11 cellular contexts compared by ENCODE assay signal in the genomic region with DNA sequence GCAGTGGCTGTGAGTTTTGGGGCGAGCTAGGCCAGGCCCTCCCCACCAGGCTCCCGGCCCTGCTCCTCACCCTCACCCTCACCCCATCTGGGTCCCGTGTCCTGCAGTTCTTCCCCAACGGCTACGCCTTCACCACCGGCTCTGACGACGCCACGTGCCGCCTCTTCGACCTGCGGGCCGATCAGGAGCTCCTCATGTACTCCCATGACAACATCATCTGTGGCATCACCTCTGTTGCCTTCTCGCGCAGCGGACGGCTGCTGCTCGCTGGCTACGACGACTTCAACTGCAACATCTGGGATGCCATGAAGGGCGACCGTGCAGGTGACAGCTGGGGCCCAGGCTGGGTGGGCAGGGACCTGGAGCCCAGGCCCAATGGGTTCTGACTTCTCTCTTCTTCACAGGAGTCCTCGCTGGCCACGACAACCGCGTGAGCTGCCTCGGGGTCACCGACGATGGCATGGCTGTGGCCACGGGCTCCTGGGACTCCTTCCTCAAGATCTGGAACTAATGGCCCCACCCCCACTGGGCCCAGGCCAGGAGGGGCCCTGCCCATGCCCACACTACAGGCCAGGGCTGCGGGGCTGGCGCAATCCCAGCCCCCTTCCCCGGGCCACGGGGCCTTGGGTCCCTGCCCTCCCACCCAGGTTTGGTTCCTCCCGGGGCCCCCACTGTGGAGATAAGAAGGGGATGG. TPM values are rescaled to one million over a fixed set of nuclear protein-coding genes. Genes with fewer than 3 reads are reported as not detected.
DNase-seq lines count a peak whose midpoint lies in the region; ATAC-seq and TF ChIP-seq lines count a peak whose summit lies in the region.
"Had no signal": no experiment of that assay in that cellular context is flagged by ENCODE, and none has a peak within 500 bp of the region (broad histone marks: within the 10 kb centered on the region; RNA-seq: fewer than 3 reads in every experiment).

No MANE protein-coding gene starts in this region.

- WGBS in esophagus muscularis mucosa, result 74% methylated on average over 16 of the region's 35 CpGs
- WGBS in thyroid gland, 2 donors, result 80 to 88% methylated on average over 25 to 34 of the region's 35 CpGs

- in situ Hi-C loops in gastrocnemius medialis (cut with MboI; ENCODE audit: low sequenced_read_pairs in 4 of 4), result no loop called here

- peaks cover 13% of the 10 kb centered on the region for H3K4me1 Mint-ChIP-seq in T-helper 2 cell treated with Interferon-gamma antibody and Interleukin-4, amounts not matched to agents 5 μg/mL and 100 μg/mL, for 36 hours (ENCODE audit: low read depth)

- no peak overlapping the region for H3K4me3 Mint-ChIP-seq in T-helper 2 cell treated with Interferon-gamma antibody and Interleukin-4, amounts not matched to agents 5 μg/mL and 100 μg/mL, for 36 hours

- H3K27ac ChIP-seq in SK-N-MC (0 out of 2 replicates have a peak overlapping the region, but pooled peaks have one; percentile 36), esophagus muscularis mucosa (replicated peaks in 1 of 4) (peak overlapping the region; percentile 63 to 100 (median 70)), gastrocnemius medialis (peak overlapping the region in 3 of 4 donors; percentile 52 to 58 (median 52)), thyroid gland (no peak overlapping the region)

- no peak for DNase-seq in T-helper 2 cell treated with Interferon-gamma antibody and Interleukin-4, amounts not matched to agents 5 μg/mL and 100 μg/mL, for 36 hours (ENCODE audit: low spot score)
- DNase-seq in T-helper 2 cell (no peak), SK-N-MC (ENCODE audit: low read depth, low spot score) (no peak), esophagus muscularis mucosa (ENCODE audit: extremely low spot score) (no peak), gastrocnemius medialis (no peak), GM03348 (ENCODE audit: low spot score) (no peak), thyroid gland (no peak), C1 segment of cervical spinal cord (lab: John Stamatoyannopoulos, UW) (no peak)
- DNase-seq: amygdala had no signal

- no peak for TF ChIP-seq CTCF in esophagus muscularis mucosa (IDR thresholded peaks at IDR 0.05)
- no peak for TF ChIP-seq CTCF in gastrocnemius medialis (IDR thresholded peaks at IDR 0.05 in 4 of 5, conservative IDR thresholded peaks at IDR 0.05 in 1 of 5)
- TF ChIP-seq CTCF in thyroid gland (IDR thresholded peaks at IDR 0.05), result no peak

- H3K4me1 ChIP-seq in esophagus muscularis mucosa, result peaks cover 18 to 59% (median 53%) of the 10 kb centered on the region in 4 donors
- peaks cover 0 to 8% of the 10 kb centered on the region in 2 donors for H3K4me1 ChIP-seq in gastrocnemius medialis
- H3K4me1 ChIP-seq in thyroid gland, result peaks cover 8% of the 10 kb centered on the region in 2 donors

- H3K4me3 ChIP-seq in SK-N-MC (no peak overlapping the region), esophagus muscularis mucosa (no peak overlapping the region), gastrocnemius medialis (no peak overlapping the region), thyroid gland (replicated peaks in 1 of 3) (no peak overlapping the region)
- H3K4me3 ChIP-seq: A549 had no signal

- H3K36me3 Mint-ChIP-seq in T-helper 2 cell treated with Interferon-gamma antibody and Interleukin-4, amounts not matched to agents 5 μg/mL and 100 μg/mL, for 36 hours (ENCODE audit: low read depth), result peaks cover 40% of the 10 kb centered on the region

- no peak overlapping the region for H3K9ac ChIP-seq in SK-N-MC (ENCODE audit: insufficient read length)

- peak overlapping the region; percentile 70 for H3K27ac Mint-ChIP-seq in T-helper 2 cell treated with Interferon-gamma antibody and Interleukin-4, amounts not matched to agents 5 μg/mL and 100 μg/mL, for 36 hours

- no peaks in the 10 kb centered on the region for H3K27me3 Mint-ChIP-seq in T-helper 2 cell treated with Interferon-gamma antibody and Interleukin-4, amounts not matched to agents 5 μg/mL and 100 μg/mL, for 36 hours (ENCODE audit: low read depth)

- H3K9me3 Mint-ChIP-seq in T-helper 2 cell treated with Interferon-gamma antibody and Interleukin-4, amounts not matched to agents 5 μg/mL and 100 μg/mL, for 36 hours, result no peaks in the 10 kb centered on the region

- H3K27me3 ChIP-seq in esophagus muscularis mucosa (no peaks in the 10 kb centered on the region), gastrocnemius medialis (no peaks in the 10 kb centered on the region), thyroid gland (no peaks in the 10 kb centered on the region)

- no peak for ATAC-seq in gastrocnemius medialis

- no peaks in the 10 kb centered on the region for H3K9me3 ChIP-seq in SK-N-MC (ENCODE audit: low read depth, low read length)
- no peaks in the 10 kb centered on the region for H3K9me3 ChIP-seq in esophagus muscularis mucosa
- no peaks in the 10 kb centered on the region for H3K9me3 ChIP-seq in gastrocnemius medialis
- H3K9me3 ChIP-seq in thyroid gland, result no peaks in the 10 kb centered on the region
- H3K9me3 ChIP-seq: A549 had no signal

- TF ChIP-seq POLR2A in esophagus muscularis mucosa (IDR thresholded peaks at IDR 0.05; ENCODE audit: low read depth) (no peak), gastrocnemius medialis (IDR thresholded peaks at IDR 0.05) (no peak), thyroid gland (IDR thresholded peaks at IDR 0.05) (no peak)

- intact Hi-C loops in esophagus muscularis mucosa (cut with DNase I), result no loop called here
- intact Hi-C loops in gastrocnemius medialis (cut with DNase I; ENCODE audit: low total_unique reads), result loop anchor here (10.0 kb wide), 2 partner anchors 204 to 576 kb away; a partner anchor contains a TSS
- intact Hi-C loops in thyroid gland (cut with DNase I), result no loop called here

- H3K36me3 ChIP-seq in SK-N-MC (ENCODE audit: insufficient read depth, low read length), result peaks cover 56% of the 10 kb centered on the region
- H3K36me3 ChIP-seq in esophagus muscularis mucosa, result peaks cover 44 to 70% (median 69%) of the 10 kb centered on the region in 4 donors
- peaks cover 0 to 52% of the 10 kb centered on the region in 2 donors for H3K36me3 ChIP-seq in gastrocnemius medialis
- H3K36me3 ChIP-seq in thyroid gland, result peaks cover 45 to 50% of the 10 kb centered on the region in 2 donors

- no peak for TF ChIP-seq EP300 in esophagus muscularis mucosa (IDR thresholded peaks at IDR 0.05)

RNA-seq across cellular contexts. Expression of a gene that starts 4.9 kb away (rescaled TPM):
- total RNA-seq in esophagus muscularis mucosa (100 to 1,000 TPM; 150 to 229 (median 218) TPM), gastrocnemius medialis (100 to 1,000 TPM; 108 to 163 (median 129) TPM), thyroid gland (100 to 1,000 TPM; 168 to 221 (median 186) TPM)

RNA-seq across cellular contexts. Expression of a gene that starts 15.6 kb away (rescaled TPM):
- total RNA-seq in esophagus muscularis mucosa (10 to 100 TPM; 19.5 to 33.5 (median 30.9) TPM), gastrocnemius medialis (10 to 100 TPM; 16.4 to 21.1 (median 16.6) TPM), thyroid gland (10 to 100 TPM; 30.5 to 46.9 (median 35.3) TPM)

RNA-seq across cellular contexts. Expression of a gene that starts 22.2 kb away (rescaled TPM):
- total RNA-seq in esophagus muscularis mucosa (not detected), gastrocnemius medialis (not detected), thyroid gland (under 1 TPM in 1 of 4 donors, not detected in 3; 0.93 TPM)
- total RNA-seq: liver had no signal

RNA-seq across cellular contexts. Expression of a gene that starts 27.5 kb away (rescaled TPM):
- 10 to 100 TPM; 27.0 to 51.3 (median 43.7) TPM for total RNA-seq in esophagus muscularis mucosa
- 10 to 100 TPM; 39.8 to 76.3 (median 63.0) TPM for total RNA-seq in gastrocnemius medialis
- 10 to 100 TPM; 15.8 to 44.8 (median 21.0) TPM for total RNA-seq in thyroid gland

RNA-seq across cellular contexts. Expression of a gene that starts 37.1 kb away (rescaled TPM):
- total RNA-seq in esophagus muscularis mucosa (under 1 TPM in 2 of 4 donors, not detected in 2; 0.17 to 0.32 TPM), gastrocnemius medialis (1 to 10 TPM in 2 of 4 donors, not detected in 2; 1.0 to 1.3 TPM), thyroid gland (under 1 TPM in 2 of 4 donors, not detected in 2; 0.22 to 0.27 TPM)

Comparison
In these comparisons a context has a peak if more than half of its experiments do, and no peak if none do; other contexts are left out.
1. H3K27ac ChIP-seq: peak in SK-N-MC (single experiment), esophagus muscularis mucosa (4 of 4) and gastrocnemius medialis (3 of 4); none in thyroid gland (0 of 3).